Comparison of ENCODE assay signal across 23 cellular contexts in genomic region chr2:8087480-8087840, GRCh38.
DNase-seq lines count a peak whose midpoint lies in the region; ATAC-seq and TF ChIP-seq lines count a peak whose summit lies in the region.
"Had no signal": no experiment of that assay in that cellular context is flagged by ENCODE, and none has a peak within 500 bp of the region (broad histone marks: within the 10 kb centered on the region; RNA-seq: fewer than 3 reads in every experiment).

No MANE protein-coding gene starts in this region.

- H3K79me2 ChIP-seq in HCT116 (ENCODE audit: insufficient read depth, low read length): no peaks in the 10 kb centered on the region
- H3K79me2 ChIP-seq in GM23338 (replicated peaks; ENCODE audit: insufficient read depth): no peaks in the 10 kb centered on the region

- H4K20me1 ChIP-seq in HCT116 (ENCODE audit: insufficient read depth) (no peaks in the 10 kb centered on the region), GM23338 (replicated peaks; ENCODE audit: insufficient read depth) (no peaks in the 10 kb centered on the region)

- POLR2A ChIA-PET in HCT116 (lab: Charles Lee): no interaction called here

- H3F3A ChIP-seq in GM23338 (replicated peaks; ENCODE audit: low read depth): no peaks in the 10 kb centered on the region

- H3K4me1 Mint-ChIP-seq in GM23338: no peaks in the 10 kb centered on the region
- H3K4me1 Mint-ChIP-seq: CD8-positive, alpha-beta memory T cell; T-cell had no signal

- H3K4me3 ChIP-seq in HCT116 (replicated peaks in 1 of 2; ENCODE audit: low read depth in 1 of 2, low read length in 2 of 2): no peak overlapping the region
- H3K4me3 ChIP-seq in fibroblast of mammary gland (ENCODE audit: control insufficient read depth, low read depth, low read length): no peak overlapping the region
- H3K4me3 ChIP-seq in skeletal muscle satellite cell (ENCODE audit: low read length): peak overlapping the region; percentile 11
- H3K4me3 ChIP-seq in left lung: no peak overlapping the region
- H3K4me3 ChIP-seq in GM23338: no peak overlapping the region
- H3K4me3 ChIP-seq: esophagus squamous epithelium, psoas muscle, upper lobe of left lung had no signal

- no peak for TF ChIP-seq POLR2A in HCT116 (IDR thresholded peaks at IDR 0.05; ENCODE audit: borderline replicate concordance, extremely low read depth, insufficient read depth, insufficient read length)

- no peak overlapping the region for H3K4me3 Mint-ChIP-seq in GM23338
- H3K4me3 Mint-ChIP-seq: activated CD8-positive, alpha-beta T cell treated with anti-CD3 and anti-CD28 coated beads, Interleukin-2, amount 10 ng/mL, durations not matched to agents 7 days and 5 days; CD8-positive, alpha-beta memory T cell; T-cell had no signal

- no peak overlapping the region for H3K9ac ChIP-seq in HCT116 (ENCODE audit: low read length)
- H3K9ac ChIP-seq in skeletal muscle satellite cell (ENCODE audit: low read depth, low read length): peak overlapping the region; percentile 5

- H3K27ac ChIP-seq in HCT116 (ENCODE audit: low read depth, low read length) (no peak overlapping the region), left lung (no peak overlapping the region), GM23338 (ENCODE audit: low read depth) (no peak overlapping the region)
- H3K27ac ChIP-seq: esophagus squamous epithelium, psoas muscle, upper lobe of left lung had no signal

- intact Hi-C loops in HCT116 (cut with micrococcal nuclease): no loop called here
- intact Hi-C loops in left lung (cut with DNase I): no loop called here

- RAD21 ChIA-PET in HCT116 (lab: Charles Lee; ENCODE audit: low non-redundant PET in 1 of 2, low total read pairs in 2 of 2, uncharacterized antibody in 2 of 2, unreplicated experiment in 2 of 2): no interaction called here

- H3K27ac Mint-ChIP-seq in GM23338: no peak overlapping the region
- H3K27ac Mint-ChIP-seq: activated CD8-positive, alpha-beta T cell treated with anti-CD3 and anti-CD28 coated beads, Interleukin-2, amount 10 ng/mL, durations not matched to agents 7 days and 5 days; T-cell had no signal

- no peak for TF ChIP-seq RAD21 in HCT116 (IDR thresholded peaks at IDR 0.05; ENCODE audit: low read depth)

- ATAC-seq in HCT116 (0 out of 2 replicates have a peak, but pooled peaks have one; percentile 8), left lung (no peak), GM23338 (no peak)
- ATAC-seq: activated CD8-positive, alpha-beta T cell treated with anti-CD3 and anti-CD28 coated beads, Interleukin-2, amount 10 ng/mL, durations not matched to agents 7 days and 5 days; psoas muscle; T-cell had no signal

- peak overlapping the region; percentile 41; the same call in 1 of the 2 replicates for H3K4me2 ChIP-seq in HCT116 (ENCODE audit: low read length)
- H3K4me2 ChIP-seq in skeletal muscle satellite cell (ENCODE audit: low read length): peak overlapping the region; percentile 70
- no peak overlapping the region for H3K4me2 ChIP-seq in GM23338

- CTCF ChIA-PET in HCT116 (lab: Charles Lee): no interaction called here

- no TSS peak for BruUV-seq in HCT116 (replicated peaks; lab: Mats Ljungman, UMichigan)

- no peaks in the 10 kb centered on the region for H3K9me2 ChIP-seq in HCT116 (ENCODE audit: insufficient read depth)
- peaks cover 19% of the 10 kb centered on the region; the same call in 1 of the 2 replicates for H3K9me2 ChIP-seq in GM23338 (ENCODE audit: insufficient read depth)

- no peaks in the 10 kb centered on the region for H3K27me3 Mint-ChIP-seq in GM23338 (ENCODE audit: insufficient read depth, low read depth, poor library complexity)
- H3K27me3 Mint-ChIP-seq: T-cell had no signal

- H3K9me3 Mint-ChIP-seq in GM23338: no peaks in the 10 kb centered on the region
- H3K9me3 Mint-ChIP-seq: CD8-positive, alpha-beta memory T cell; T-cell had no signal

- DNase-seq in HCT116 (ENCODE audit: low read depth, low spot score) (no peak), T1000 (lab: John Stamatoyannopoulos, UW) (peak; percentile 50), fibroblast of mammary gland (ENCODE audit: low read depth) (peak; percentile 82), left lung (no peak), NCI-H524 treated with DMSO at 0.1 percent for 48 hours (lab: John Stamatoyannopoulos, UW) (no peak), GM23338 (ENCODE audit: low spot score) (no peak), activated T-cell treated with anti-CD3 and anti-CD28 coated beads for 4 hours (no peak)
- DNase-seq: activated CD8-positive, alpha-beta T cell treated with anti-CD3 and anti-CD28 coated beads, Interleukin-2, amount 10 ng/mL, durations not matched to agents 7 days and 5 days; activated T-cell treated with anti-CD3 and anti-CD28 coated beads, Interleukin-2, amount 50 U/mL, for 1 hour; CD8-positive, alpha-beta memory T cell; cortex of kidney; DMS153; esophagus squamous epithelium; Kasumi-1; NCI-H1092; NCI-H2029; NCI-H774; psoas muscle; stimulated activated CD4-positive, alpha-beta T cell treated with anti-CD3 and anti-CD28 coated beads, Interleukin-1b, Interleukin-23, amount 100 ng/mL, for 48 hours; substantia nigra; T-cell; upper lobe of left lung had no signal

- no peaks in the 10 kb centered on the region for H3K36me3 Mint-ChIP-seq in GM23338 (ENCODE audit: low read depth)
- H3K36me3 Mint-ChIP-seq: T-cell had no signal

- no peak for TF ChIP-seq CTCF in HCT116 (IDR thresholded peaks at IDR 0.05 in 2 of 3, conservative IDR thresholded peaks at IDR 0.05 in 1 of 3; ENCODE audit: borderline replicate concordance in 1 of 3, insufficient read depth in 1 of 3, low read depth in 2 of 3, low read length in 2 of 3)
- no peak for TF ChIP-seq CTCF in fibroblast of mammary gland (conservative IDR thresholded peaks at IDR 0.05; ENCODE audit: control insufficient read depth, insufficient read depth, low read depth, low read length)
- TF ChIP-seq CTCF in left lung (IDR thresholded peaks at IDR 0.05): no peak
- TF ChIP-seq CTCF in GM23338 (conservative IDR thresholded peaks at IDR 0.05; ENCODE audit: low read depth in 2 of 2): no peak

- H3K36me3 ChIP-seq in HCT116 (ENCODE audit: control insufficient read depth in 1 of 2, insufficient read depth in 2 of 2, low read length in 2 of 2) (no peaks in the 10 kb centered on the region), skeletal muscle satellite cell (ENCODE audit: insufficient read depth, low read length) (no peaks in the 10 kb centered on the region), left lung (no peaks in the 10 kb centered on the region), GM23338 (ENCODE audit: insufficient read depth) (no peaks in the 10 kb centered on the region)
- H3K36me3 ChIP-seq: esophagus squamous epithelium, upper lobe of left lung had no signal

- no peak overlapping the region for H2AFZ ChIP-seq in HCT116 (ENCODE audit: low read depth, low read length, poor library complexity, severe bottlenecking)
- H2AFZ ChIP-seq in GM23338: no peak overlapping the region

- H3K9me3 ChIP-seq in HCT116 (ENCODE audit: control insufficient read depth in 1 of 2, insufficient read depth in 1 of 2, low read depth in 1 of 2, low read length in 2 of 2) (no peaks in the 10 kb centered on the region), skeletal muscle satellite cell (replicated peaks; ENCODE audit: low read length) (no peaks in the 10 kb centered on the region), left lung (no peaks in the 10 kb centered on the region)
- H3K9me3 ChIP-seq: esophagus squamous epithelium, psoas muscle, upper lobe of left lung had no signal

- H3K4me1 ChIP-seq in HCT116 (ENCODE audit: control insufficient read depth in 1 of 2, insufficient read depth in 2 of 2, low read length in 2 of 2) (peaks cover 0 to 21% of the 10 kb centered on the region in 2 experiments; a peak in 2 of 4 replicates), skeletal muscle satellite cell (ENCODE audit: control insufficient read depth, insufficient read depth, low read length) (peaks cover 34% of the 10 kb centered on the region), left lung (peaks cover 0 to 8% of the 10 kb centered on the region in 2 donors), GM23338 (ENCODE audit: insufficient read depth) (no peaks in the 10 kb centered on the region)
- H3K4me1 ChIP-seq: psoas muscle had no signal

- H3K27me3 ChIP-seq in HCT116 (ENCODE audit: insufficient read depth, low read length): no peaks in the 10 kb centered on the region
- no peaks in the 10 kb centered on the region for H3K27me3 ChIP-seq in skeletal muscle satellite cell (ENCODE audit: control insufficient read depth, insufficient read depth, low read length)
- no peaks in the 10 kb centered on the region for H3K27me3 ChIP-seq in left lung
- H3K27me3 ChIP-seq in GM23338 (ENCODE audit: insufficient read depth): no peaks in the 10 kb centered on the region
- H3K27me3 ChIP-seq: esophagus squamous epithelium, upper lobe of left lung had no signal

TF ChIP-seq in HCT116, 20 proteins besides CTCF, POLR2A, EP300 and RAD21 (continues in another document):
- TF ChIP-seq ZNF274 (IDR thresholded peaks at IDR 0.05; ENCODE audit: low read depth, low read length) (no peak), CBX3 (IDR thresholded peaks at IDR 0.05; ENCODE audit: low read depth) (no peak), CEBPB (IDR thresholded peaks at IDR 0.05; ENCODE audit: low read depth) (no peak), POLR2AphosphoS5 (IDR thresholded peaks at IDR 0.05; ENCODE audit: low read depth, low read length) (no peak)

TF ChIP-seq in GM23338, 12 proteins besides CTCF, POLR2A, EP300 and RAD21 (continues in another document):
- TF ChIP-seq ZNF331 (CRISPR knock-in tag; IDR thresholded peaks at IDR 0.05; ENCODE audit: low read depth) (no peak), STAT1 (IDR thresholded peaks at IDR 0.05; ENCODE audit: unreplicated experiment) (no peak), CREB1 (CRISPR knock-in tag; IDR thresholded peaks at IDR 0.05; ENCODE audit: low read depth) (no peak), ETS1 (IDR thresholded peaks at IDR 0.05) (no peak)

Comparison
In these comparisons a context has a peak if more than half of its experiments do, and no peak if none do; other contexts are left out.
1. DNase-seq: peak in T1000 (single experiment) and fibroblast of mammary gland (single experiment); none in HCT116 (single experiment), left lung (0 of 2), NCI-H524 treated with DMSO at 0.1 percent for 48 hours (single experiment), GM23338 (single experiment) and activated T-cell treated with anti-CD3 and anti-CD28 coated beads for 4 hours (single experiment).